ENCODE assay signal across 20 cellular contexts in the genomic region with DNA sequence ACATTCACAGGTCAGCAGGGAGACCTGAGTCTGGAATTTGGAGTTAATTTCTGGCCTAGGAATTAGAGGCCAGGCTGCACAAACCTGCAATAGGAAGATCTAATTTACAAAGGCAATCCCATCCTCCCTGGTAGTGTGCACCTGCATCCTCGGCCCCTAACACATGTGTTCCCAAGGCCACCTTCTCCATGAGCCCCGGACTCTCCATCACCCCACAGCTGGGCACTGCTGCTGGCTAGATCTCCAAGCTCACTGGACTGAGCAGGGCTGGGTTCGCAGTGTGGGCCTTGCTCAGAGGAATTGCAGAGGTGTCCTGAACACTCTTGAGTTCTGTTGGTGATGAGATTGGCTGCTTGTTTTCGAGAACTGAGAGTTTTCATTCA.
DNase-seq lines count a peak whose midpoint lies in the region; ATAC-seq and TF ChIP-seq lines count a peak whose summit lies in the region.
"Had no signal": no experiment of that assay in that cellular context is flagged by ENCODE, and none has a peak within 500 bp of the region (broad histone marks: within the 10 kb centered on the region; RNA-seq: fewer than 3 reads in every experiment).

No MANE protein-coding gene starts in this region.

- H2AFZ ChIP-seq in mammary epithelial cell (ENCODE audit: low read depth, low read length) (no peak overlapping the region), osteoblast (ENCODE audit: low read length) (no peak overlapping the region)

- TF ChIP-seq CTCF in left ventricle myocardium inferior (IDR thresholded peaks at IDR 0.05; ENCODE audit: borderline replicate concordance) = no peak
- no peak for TF ChIP-seq CTCF in mammary epithelial cell (conservative IDR thresholded peaks at IDR 0.05 in 1 of 2, IDR thresholded peaks at IDR 0.05 in 1 of 2; ENCODE audit: extremely low read depth in 1 of 2, insufficient read depth in 1 of 2, low read depth in 1 of 2, low read length in 2 of 2)
- no peak for TF ChIP-seq CTCF in osteoblast (IDR thresholded peaks at IDR 0.05; ENCODE audit: extremely low read depth, low read depth, low read length)
- no peak for TF ChIP-seq CTCF in vagina (IDR thresholded peaks at IDR 0.05)

- in situ Hi-C loops in mammary epithelial cell (cut with MboI; ENCODE audit: low sequenced_read_pairs in 2 of 2) = no loop called here

- no peak overlapping the region for H3K4me2 ChIP-seq in mammary epithelial cell (ENCODE audit: insufficient read depth, low read depth, low read length)
- H3K4me2 ChIP-seq in osteoblast (ENCODE audit: insufficient read depth, low read length) = no peak overlapping the region

- peaks cover 5% of the 10 kb centered on the region for H3K9me3 ChIP-seq in left ventricle myocardium inferior (replicated peaks)
- H3K9me3 ChIP-seq in mammary epithelial cell (replicated peaks; ENCODE audit: insufficient read depth, low read length) = no peaks in the 10 kb centered on the region
- no peaks in the 10 kb centered on the region for H3K9me3 ChIP-seq in osteoblast (ENCODE audit: low read depth, low read length)
- H3K9me3 ChIP-seq in vagina = no peaks in the 10 kb centered on the region
- H3K9me3 ChIP-seq: adrenal gland, gastrocnemius medialis had no signal

- H3K4me1 ChIP-seq in left ventricle myocardium inferior (no peaks in the 10 kb centered on the region), mammary epithelial cell (ENCODE audit: insufficient read depth, low read length) (peaks cover 20% of the 10 kb centered on the region), osteoblast (ENCODE audit: insufficient read depth, low read length) (peaks cover 14% of the 10 kb centered on the region), vagina (peaks cover 18% of the 10 kb centered on the region)
- H3K4me1 ChIP-seq: gastrocnemius medialis had no signal

- no peaks in the 10 kb centered on the region for H3K36me3 ChIP-seq in left ventricle myocardium inferior
- H3K36me3 ChIP-seq in mammary epithelial cell (ENCODE audit: insufficient read depth, low read length) = no peaks in the 10 kb centered on the region
- H3K36me3 ChIP-seq in osteoblast (ENCODE audit: insufficient read depth, low read length) = no peaks in the 10 kb centered on the region
- no peaks in the 10 kb centered on the region for H3K36me3 ChIP-seq in vagina
- H3K36me3 ChIP-seq: adrenal gland, gastrocnemius medialis had no signal

- H3K27me3 ChIP-seq in left ventricle myocardium inferior (ENCODE audit: low read depth) (peaks cover 17% of the 10 kb centered on the region), mammary epithelial cell (ENCODE audit: insufficient read depth, low read length) (no peaks in the 10 kb centered on the region), osteoblast (ENCODE audit: insufficient read depth, low read length) (peaks cover 21% of the 10 kb centered on the region), vagina (no peaks in the 10 kb centered on the region)
- H3K27me3 ChIP-seq: adrenal gland had no signal

- TF ChIP-seq POLR2A in vagina (IDR thresholded peaks at IDR 0.05) = no peak

- no TSS peak for BruUV-seq in mammary epithelial cell (replicated peaks; lab: Mats Ljungman, UMichigan)

- intact Hi-C loops in left ventricle myocardium inferior (cut with micrococcal nuclease) = no loop called here
- intact Hi-C loops in Right ventricle myocardium inferior (cut with DNase I) = no loop called here
- intact Hi-C loops in mammary epithelial cell (cut with micrococcal nuclease) = no loop called here
- intact Hi-C loops in vagina (cut with DNase I) = no loop called here

- H3K27ac ChIP-seq in left ventricle myocardium inferior (replicated peaks) (peak overlapping the region; percentile 23), mammary epithelial cell (ENCODE audit: insufficient read depth, low read depth, low read length) (peak overlapping the region; percentile 82), osteoblast (ENCODE audit: low read depth, low read length) (peak overlapping the region; percentile 55), vagina (peak overlapping the region; percentile 65)
- H3K27ac ChIP-seq: HL-60 had no signal

- CTCF ChIA-PET in mammary epithelial cell (lab: Charles Lee; ENCODE audit: low non-redundant PET) = no interaction called here

- H3K9ac ChIP-seq in mammary epithelial cell (ENCODE audit: insufficient read depth, low read length) = no peak overlapping the region

- dilution Hi-C loops in mammary epithelial cell (cut with HindIII; ENCODE audit: low sequenced_read_pairs) = no loop called here

- no peaks in the 10 kb centered on the region for H3K79me2 ChIP-seq in mammary epithelial cell (ENCODE audit: insufficient read depth, low read length)
- no peaks in the 10 kb centered on the region for H3K79me2 ChIP-seq in osteoblast (ENCODE audit: insufficient read depth, low read length)

- H3K4me3 ChIP-seq in left ventricle myocardium inferior = no peak overlapping the region
- no peak overlapping the region for H3K4me3 ChIP-seq in mammary epithelial cell (replicated peaks in 1 of 3; ENCODE audit: insufficient read depth in 1 of 3, low read depth in 2 of 3, low read length in 3 of 3)
- no peak overlapping the region for H3K4me3 ChIP-seq in osteoblast (ENCODE audit: insufficient read depth, low read length)
- H3K4me3 ChIP-seq in vagina = no peak overlapping the region
- H3K4me3 ChIP-seq: adrenal gland, gastrocnemius medialis had no signal

- H4K20me1 ChIP-seq in mammary epithelial cell (ENCODE audit: insufficient read depth, low read length) (no peaks in the 10 kb centered on the region), osteoblast (ENCODE audit: insufficient read depth, low read length) (no peaks in the 10 kb centered on the region)

- DNase-seq in left ventricle myocardium inferior = no peak
- DNase-seq in Right ventricle myocardium inferior (ENCODE audit: missing footprints) = no peak
- no peak for DNase-seq in mammary epithelial cell
- no peak for DNase-seq in osteoblast (ENCODE audit: insufficient read length, low spot score, missing footprints)
- peak in 1 of 2 donors; percentile 88 for DNase-seq in vagina (ENCODE audit: extremely low spot score in 2 of 2)
- DNase-seq in NCI-H1694 treated with DMSO at 0.1 percent for 48 hours (lab: John Stamatoyannopoulos, UW) = no peak
- DNase-seq in HK-2 (ENCODE audit: unreplicated experiment) = no peak
- no peak for DNase-seq in NAMALWA (ENCODE audit: low spot score)
- DNase-seq: activated B cell treated with CpG ODN at 0.5 μM for 24 hours; activated naive CD4-positive, alpha-beta T cell; activated T-cell treated with anti-CD3 and anti-CD28 coated beads, Interleukin-2, amount 50 U/mL, for 1 hour; effector memory CD4-positive, alpha-beta T cell; gastrocnemius medialis; GDM1; hypothalamus; NCI-H1092; NCI-H2081; SHP77 had no signal

- ATAC-seq in Right ventricle myocardium inferior = no peak

- 96% methylated on average over 4 of the region's 4 CpGs for WGBS in mammary epithelial cell (ENCODE audit: low coverage, missing lambda C conversion rate)

Comparison
In these comparisons a context has a peak if more than half of its experiments do, and no peak if none do; other contexts are left out.
1. H3K27ac ChIP-seq: peak in every context shown above with its lines; median percentile 82 in mammary epithelial cell; 65 in vagina; 55 in osteoblast; 23 in left ventricle myocardium inferior.